ENCODE assay signal across 14 cellular contexts in genomic region chr19:41709516-41709915, GRCh38. TPM values are rescaled to one million over a fixed set of nuclear protein-coding genes. Genes with fewer than 3 reads are reported as not detected.
"Had no signal": no experiment of that assay in that cellular context is flagged by ENCODE, and none has a peak within 500 bp of the region (broad histone marks: within the 10 kb centered on the region; RNA-seq: fewer than 3 reads in every experiment).

No MANE protein-coding gene starts in this region.

RNA-seq across cellular contexts. Expression of gene CEACAM5, which starts 1.1 kb away (rescaled TPM):
- total RNA-seq: heart right ventricle; kidney epithelial cell; myocyte; naive thymus-derived CD4-positive, alpha-beta T cell; natural killer cell treated with Interleukin-12 subunit alpha and Interleukin-12 subunit beta and Interleukin-15 and Interleukin-18, amount 100 ng/mL, for 72 hours; omental fat pad; renal cortical epithelial cell; right atrium auricular region; right lobe of liver; skeletal muscle tissue; smooth muscle cell; tibial nerve had no signal

RNA-seq across cellular contexts. Expression of gene CEACAM7, which starts 21.4 kb away (rescaled TPM):
- total RNA-seq: heart right ventricle; kidney epithelial cell; myocyte; naive thymus-derived CD4-positive, alpha-beta T cell; natural killer cell treated with Interleukin-12 subunit alpha and Interleukin-12 subunit beta and Interleukin-15 and Interleukin-18, amount 100 ng/mL, for 72 hours; omental fat pad; renal cortical epithelial cell; right atrium auricular region; right lobe of liver; skeletal muscle tissue; smooth muscle cell; temporal lobe; tibial nerve; upper lobe of right lung had no signal

RNA-seq across cellular contexts. Expression of gene CEACAM6, which starts 45.8 kb away (rescaled TPM):
- total RNA-seq: myocyte; natural killer cell treated with Interleukin-12 subunit alpha and Interleukin-12 subunit beta and Interleukin-15 and Interleukin-18, amount 100 ng/mL, for 72 hours; renal cortical epithelial cell; right atrium auricular region; smooth muscle cell; tibial nerve had no signal
